In genomic region chr11:80995523-80995922, GRCh38 we compare ENCODE assay signal across 22 cellular contexts.
"Had no signal": no experiment of that assay in that cellular context is flagged by ENCODE, and none has a peak within 500 bp of the region (broad histone marks: within the 10 kb centered on the region; RNA-seq: fewer than 3 reads in every experiment).

No MANE protein-coding gene starts in this region.

- H3K79me2 ChIP-seq: hepatocyte had no signal

- H3K36me3 ChIP-seq: left ventricle myocardium inferior, ovary, spleen, suprapubic skin, thoracic aorta, tibial artery, uterus had no signal

- H3K4me2 ChIP-seq: hepatocyte had no signal

- DNase-seq: islet precursor cell; left ventricle myocardium inferior; mesendoderm; midbrain; mucosa of descending colon; naive thymus-derived CD4-positive, alpha-beta T cell; ovary; retina; right cardiac atrium; spleen; stimulated activated CD4-positive, alpha-beta T cell treated with anti-CD3 and anti-CD28 coated beads, Interleukin-4, amount 100 ng/mL, for 24 hours; stimulated activated naive CD4-positive, alpha-beta T cell; tibial artery; uterus had no signal

- H3K27me3 ChIP-seq: hepatocyte, ovary, spleen, suprapubic skin, tibial artery, uterus had no signal

- H3K27ac ChIP-seq: hepatocyte, left ventricle myocardium inferior, ovary, skin epidermis, spleen, suprapubic skin, thoracic aorta, tibial artery, uterus had no signal

- H3K9me3 ChIP-seq: mucosa of descending colon, ovary, suprapubic skin, thoracic aorta, tibial artery, uterus had no signal

- H3K4me1 ChIP-seq: left ventricle myocardium inferior, spleen, suprapubic skin, tibial artery, uterus had no signal

- H3K4me3 ChIP-seq: hepatocyte, left ventricle myocardium inferior, lung, mucosa of descending colon, ovary, skin epidermis, spleen, suprapubic skin, thoracic aorta, tibial artery, uterus had no signal

- H2AFZ ChIP-seq: hepatocyte had no signal

- ATAC-seq: mucosa of descending colon; naive thymus-derived CD4-positive, alpha-beta T cell; natural killer cell treated with Interleukin-12 subunit alpha and Interleukin-12 subunit beta and Interleukin-15 and Interleukin-18, amount 100 ng/mL, for 72 hours; right cardiac atrium; sciatic nerve; stimulated activated effector memory CD8-positive, alpha-beta T cell treated with anti-CD3 and anti-CD28 coated beads, Interleukin-12 subunit alpha, Interleukin-12 subunit beta, amount 100 ng/mL, for 72 hours had no signal
